8 cellular contexts compared by ENCODE assay signal in the genomic region with DNA sequence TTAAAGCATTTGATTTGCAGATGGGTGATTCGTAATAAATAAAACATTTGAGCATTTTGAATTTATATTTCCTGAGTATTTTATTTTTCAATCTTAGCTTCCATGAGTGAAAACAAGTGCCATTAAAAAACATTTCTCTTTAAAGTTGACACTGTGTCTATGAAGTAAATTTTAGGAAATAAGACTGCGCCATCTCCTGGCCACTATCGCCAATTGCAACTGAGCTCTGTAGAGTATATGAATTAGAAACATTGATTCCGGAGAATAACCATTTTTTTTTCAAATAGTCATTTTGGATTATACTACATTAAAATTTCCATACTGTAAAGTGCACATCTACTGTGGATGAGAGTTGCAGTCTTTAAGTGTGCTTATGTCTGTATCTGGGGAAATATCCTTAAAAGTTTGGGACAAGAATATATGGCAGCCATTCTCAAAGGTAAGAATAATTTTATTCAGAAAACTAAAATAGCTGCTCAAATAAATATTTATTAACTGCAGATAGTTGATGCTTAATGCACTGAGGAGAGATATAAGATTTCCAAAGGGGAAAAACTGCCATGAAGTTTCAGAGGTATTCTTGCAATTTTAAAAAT. TPM values are rescaled to one million over a fixed set of nuclear protein-coding genes. Genes with fewer than 3 reads are reported as not detected.
DNase-seq lines count a peak whose midpoint lies in the region; ATAC-seq and TF ChIP-seq lines count a peak whose summit lies in the region.

No MANE protein-coding gene starts in this region.

- no peak overlapping the region for H3K4me3 Mint-ChIP-seq in naive B cell

- peaks cover 39 to 54% (median 49%) of the 10 kb centered on the region in 3 donors for H3K27me3 Mint-ChIP-seq in naive B cell

- no peak overlapping the region for H3K4me3 ChIP-seq in A673 (ENCODE audit: low read depth, low read length, poor library complexity, severe bottlenecking)
- no peak overlapping the region for H3K4me3 ChIP-seq in vagina

- BruUV-seq in A673 (replicated peaks; lab: Mats Ljungman, UMichigan), result no TSS peak

- H3K36me3 ChIP-seq in A673 (ENCODE audit: insufficient read depth, low read length, poor library complexity, severe bottlenecking) (no peaks in the 10 kb centered on the region), vagina (no peaks in the 10 kb centered on the region)

- H3K4me1 ChIP-seq in A673 (ENCODE audit: insufficient read depth, low read length, poor library complexity, severe bottlenecking) (no peaks in the 10 kb centered on the region), vagina (peaks cover 1% of the 10 kb centered on the region)

- CTCF ChIA-PET in A673 (lab: Charles Lee), result interaction anchor here (0.7 to 1.0 kb wide), 2 partner anchors 639 to 1127 kb away, joined by 3 to 5 read pairs; no protein-coding TSS in a partner anchor

- H3K27ac ChIP-seq in A673 (ENCODE audit: low read depth, low read length, poor library complexity, severe bottlenecking) (no peak overlapping the region), vagina (no peak overlapping the region)

- intact Hi-C loops in A673 (cut with micrococcal nuclease; ENCODE audit: unreplicated experiment), result loop anchor here (1.0 kb wide), 1 partner anchor 639 kb away; no protein-coding TSS in a partner anchor
- intact Hi-C loops in vagina (cut with DNase I), result no loop called here

- H3K4me1 Mint-ChIP-seq in naive B cell, result peaks cover 4 to 7% (median 6%) of the 10 kb centered on the region in 3 donors

- no peaks in the 10 kb centered on the region for H3K27me3 ChIP-seq in A673 (replicated peaks; ENCODE audit: insufficient read depth, low read depth, low read length, poor library complexity)
- H3K27me3 ChIP-seq in vagina, result no peaks in the 10 kb centered on the region

- DNase-seq in A673 (ENCODE audit: low spot score) (peak; percentile 40), dedifferentiated amniotic fluid mesenchymal stem cell (ENCODE audit: extremely low spot score) (peak; percentile 54), naive B cell (peak; percentile 31), vagina (ENCODE audit: extremely low spot score in 2 of 2) (no peak)
- no peak for DNase-seq in effector CD4-positive, alpha-beta T cell

- H3K9me3 ChIP-seq in A673 (ENCODE audit: low read depth, low read length, poor library complexity, severe bottlenecking) (no peaks in the 10 kb centered on the region), vagina (no peaks in the 10 kb centered on the region)

- H3K27ac Mint-ChIP-seq in naive B cell, result no peak overlapping the region

- H3K36me3 Mint-ChIP-seq in naive B cell, result no peaks in the 10 kb centered on the region

- H3K9me3 Mint-ChIP-seq in naive B cell, result no peaks in the 10 kb centered on the region

- POLR2A ChIA-PET in A673 (lab: Charles Lee; ENCODE audit: low non-redundant PET), result no interaction called here

- TF ChIP-seq CTCF in A673 (conservative IDR thresholded peaks at IDR 0.05; ENCODE audit: low read depth, low read length), result peak; percentile 68
- peak in 2 of 3 experiments; percentile 21 to 61 for TF ChIP-seq CTCF in vagina (IDR thresholded peaks at IDR 0.05)

- TF ChIP-seq POLR2A in vagina (IDR thresholded peaks at IDR 0.05), result no peak

- ATAC-seq in GM18502 (IDR thresholded peaks at IDR 0.05; ENCODE audit: poor library complexity, unreplicated experiment) (peak; percentile 76), HG03571 (IDR thresholded peaks at IDR 0.05; ENCODE audit: unreplicated experiment) (peak; percentile 69), SK-N-SH treated with all-trans-retinoic acid at 6 μM for 48 hours (peak; percentile 67; the same call in 2 of the 3 replicates), naive B cell (ENCODE audit: low read depth in 2 of 2) (peak; percentile 32 to 56)

TF ChIP-seq in SK-N-SH treated with all-trans-retinoic acid at 6 μM for 48 hours, 23 proteins besides CTCF, POLR2A, EP300 and RAD21:
- TF ChIP-seq GLIS3 (CRISPR knock-in tag; IDR thresholded peaks at IDR 0.05) (no peak), SNAI2 (CRISPR knock-in tag; IDR thresholded peaks at IDR 0.05) (no peak), PPARA (CRISPR knock-in tag; IDR thresholded peaks at IDR 0.05; ENCODE audit: borderline replicate concordance) (no peak), ZNF565 (CRISPR knock-in tag; conservative IDR thresholded peaks at IDR 0.05; ENCODE audit: low read depth) (no peak), ESRRG (CRISPR knock-in tag; IDR thresholded peaks at IDR 0.05) (no peak), ZNF8 (CRISPR knock-in tag; IDR thresholded peaks at IDR 0.05) (no peak), ZC3H10 (CRISPR knock-in tag; IDR thresholded peaks at IDR 0.05) (no peak), ZNF70 (CRISPR knock-in tag; IDR thresholded peaks at IDR 0.05) (no peak), BACH2 (CRISPR knock-in tag; IDR thresholded peaks at IDR 0.05; ENCODE audit: borderline replicate concordance) (no peak), CSDC2 (CRISPR knock-in tag; IDR thresholded peaks at IDR 0.05) (no peak), ZFP3 (CRISPR knock-in tag; IDR thresholded peaks at IDR 0.05) (no peak)
- TF ChIP-seq, protein P1, sequence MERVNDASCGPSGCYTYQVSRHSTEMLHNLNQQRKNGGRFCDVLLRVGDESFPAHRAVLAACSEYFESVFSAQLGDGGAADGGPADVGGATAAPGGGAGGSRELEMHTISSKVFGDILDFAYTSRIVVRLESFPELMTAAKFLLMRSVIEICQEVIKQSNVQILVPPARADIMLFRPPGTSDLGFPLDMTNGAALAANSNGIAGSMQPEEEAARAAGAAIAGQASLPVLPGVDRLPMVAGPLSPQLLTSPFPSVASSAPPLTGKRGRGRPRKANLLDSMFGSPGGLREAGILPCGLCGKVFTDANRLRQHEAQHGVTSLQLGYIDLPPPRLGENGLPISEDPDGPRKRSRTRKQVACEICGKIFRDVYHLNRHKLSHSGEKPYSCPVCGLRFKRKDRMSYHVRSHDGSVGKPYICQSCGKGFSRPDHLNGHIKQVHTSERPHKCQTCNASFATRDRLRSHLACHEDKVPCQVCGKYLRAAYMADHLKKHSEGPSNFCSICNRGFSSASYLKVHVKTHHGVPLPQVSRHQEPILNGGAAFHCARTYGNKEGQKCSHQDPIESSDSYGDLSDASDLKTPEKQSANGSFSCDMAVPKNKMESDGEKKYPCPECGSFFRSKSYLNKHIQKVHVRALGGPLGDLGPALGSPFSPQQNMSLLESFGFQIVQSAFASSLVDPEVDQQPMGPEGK (CRISPR knock-in tag; IDR thresholded peaks at IDR 0.05; ENCODE audit: borderline replicate concordance), result no peak
- TF ChIP-seq, protein P2, sequence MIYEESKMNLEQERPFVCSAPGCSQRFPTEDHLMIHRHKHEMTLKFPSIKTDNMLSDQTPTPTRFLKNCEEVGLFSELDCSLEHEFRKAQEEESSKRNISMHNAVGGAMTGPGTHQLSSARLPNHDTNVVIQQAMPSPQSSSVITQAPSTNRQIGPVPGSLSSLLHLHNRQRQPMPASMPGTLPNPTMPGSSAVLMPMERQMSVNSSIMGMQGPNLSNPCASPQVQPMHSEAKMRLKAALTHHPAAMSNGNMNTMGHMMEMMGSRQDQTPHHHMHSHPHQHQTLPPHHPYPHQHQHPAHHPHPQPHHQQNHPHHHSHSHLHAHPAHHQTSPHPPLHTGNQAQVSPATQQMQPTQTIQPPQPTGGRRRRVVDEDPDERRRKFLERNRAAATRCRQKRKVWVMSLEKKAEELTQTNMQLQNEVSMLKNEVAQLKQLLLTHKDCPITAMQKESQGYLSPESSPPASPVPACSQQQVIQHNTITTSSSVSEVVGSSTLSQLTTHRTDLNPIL (CRISPR knock-in tag; IDR thresholded peaks at IDR 0.05; ENCODE audit: low read depth), result no peak

RNA-seq across cellular contexts. Expression of a gene that starts 5.9 kb away (rescaled TPM):
- total RNA-seq in A673 (2021), result 0.41 and 0.61 TPM in 2 replicates
- polyA plus RNA-seq in naive B cell (ENCODE audit: low read depth in 6 of 6), result not detected
- 0.25 TPM for total RNA-seq in vagina

Comparison
In these comparisons a context has a peak if more than half of its experiments do, and no peak if none do; other contexts are left out.
1. DNase-seq: peak in A673 (single experiment), dedifferentiated amniotic fluid mesenchymal stem cell (single experiment) and naive B cell (single experiment); none in vagina (0 of 2) and effector CD4-positive, alpha-beta T cell (single experiment).
2. Peak in every context shown above with its lines, with median percentiles within 50 percentile points of each other: ATAC-seq.